8 cellular contexts compared by ENCODE assay signal in genomic region chr10:47165168-47165710, GRCh38.
DNase-seq lines count a peak whose midpoint lies in the region; ATAC-seq and TF ChIP-seq lines count a peak whose summit lies in the region.

No MANE protein-coding gene starts in this region.

- H3K27ac ChIP-seq in BLaER1 treated with 17β-estradiol and CSF1 and Interleukin-3, amounts not matched to agents 10 nM and 100 nM = peak overlapping the region in 10 of 11 experiments; percentile 47 to 84 (median 76); a peak in 21 of 22 replicates
- H3K27ac ChIP-seq in SJSA1 (peak overlapping the region; percentile 91), epithelial cell of prostate (peak overlapping the region; percentile 56), osteoblast (ENCODE audit: low read depth, low read length) (peak overlapping the region; percentile 82)

- peak overlapping the region; percentile 86 for H2AFZ ChIP-seq in osteoblast (ENCODE audit: low read length)

- H3K9ac ChIP-seq in BLaER1 treated with 17β-estradiol and CSF1 and Interleukin-3, amounts not matched to agents 10 nM and 100 nM = peak overlapping the region in 10 of 11 experiments; percentile 50 to 74 (median 67); a peak in 20 of 22 replicates

- DNase-seq in SJSA1 (ENCODE audit: low read depth in 1 of 2, low spot score in 2 of 2) (no peak), epithelial cell of prostate (ENCODE audit: low read depth, low spot score) (no peak), osteoblast (ENCODE audit: insufficient read length, low spot score, missing footprints) (no peak), middle frontal gyrus (ENCODE audit: extremely low spot score, low spot score) (no peak), RPMI8226 (no peak), NK-92 (lab: John Stamatoyannopoulos, UW; ENCODE audit: unreplicated experiment) (no peak)

- H3K27me3 ChIP-seq in BLaER1 treated with 17β-estradiol and CSF1 and Interleukin-3, amounts not matched to agents 10 nM and 100 nM = 0 out of 22 replicates have a peak, but pooled peaks cover 0 to 5% (median 0%) of the 10 kb centered on the region in 11 experiments
- H3K27me3 ChIP-seq in SJSA1 (replicated peaks) = no peaks in the 10 kb centered on the region
- H3K27me3 ChIP-seq in osteoblast (ENCODE audit: insufficient read depth, low read length) = no peaks in the 10 kb centered on the region

- H3K79me2 ChIP-seq in osteoblast (ENCODE audit: insufficient read depth, low read length) = no peaks in the 10 kb centered on the region

- no peaks in the 10 kb centered on the region for H3K36me3 ChIP-seq in BLaER1 treated with 17β-estradiol and CSF1 and Interleukin-3, amounts not matched to agents 10 nM and 100 nM
- H3K36me3 ChIP-seq in SJSA1 = no peaks in the 10 kb centered on the region
- no peaks in the 10 kb centered on the region for H3K36me3 ChIP-seq in osteoblast (ENCODE audit: insufficient read depth, low read length)

- peaks cover 6 to 20% (median 14%) of the 10 kb centered on the region in 11 experiments; a peak in 18 of 22 replicates for H3K9me3 ChIP-seq in BLaER1 treated with 17β-estradiol and CSF1 and Interleukin-3, amounts not matched to agents 10 nM and 100 nM (replicated peaks in 1 of 11)
- H3K9me3 ChIP-seq in SJSA1 (replicated peaks) (no peaks in the 10 kb centered on the region), osteoblast (ENCODE audit: low read depth, low read length) (no peaks in the 10 kb centered on the region)

- H3K4me2 ChIP-seq in BLaER1 treated with 17β-estradiol and CSF1 and Interleukin-3, amounts not matched to agents 10 nM and 100 nM = peak overlapping the region; percentile 58 to 93 (median 81)
- H3K4me2 ChIP-seq in osteoblast (ENCODE audit: insufficient read depth, low read length) = peak overlapping the region; percentile 77

- H3K4me1 ChIP-seq in BLaER1 treated with 17β-estradiol and CSF1 and Interleukin-3, amounts not matched to agents 10 nM and 100 nM = peaks cover 13 to 55% (median 30%) of the 10 kb centered on the region in 10 experiments
- H3K4me1 ChIP-seq in SJSA1 (replicated peaks) (peaks cover 63% of the 10 kb centered on the region), osteoblast (ENCODE audit: insufficient read depth, low read length) (peaks cover 34% of the 10 kb centered on the region)

- no peaks in the 10 kb centered on the region for H4K20me1 ChIP-seq in BLaER1 treated with 17β-estradiol and CSF1 and Interleukin-3, amounts not matched to agents 10 nM and 100 nM
- no peaks in the 10 kb centered on the region for H4K20me1 ChIP-seq in osteoblast (ENCODE audit: insufficient read depth, low read length)

- no peak for ATAC-seq in HG03175 (IDR thresholded peaks at IDR 0.05; ENCODE audit: unreplicated experiment)

- TF ChIP-seq CTCF in osteoblast (IDR thresholded peaks at IDR 0.05; ENCODE audit: extremely low read depth, low read depth, low read length) = no peak

- H3K4me3 ChIP-seq in BLaER1 treated with 17β-estradiol and CSF1 and Interleukin-3, amounts not matched to agents 10 nM and 100 nM = peak overlapping the region in 7 of 10 experiments; percentile 19 to 46 (median 31); a peak in 10 of 20 replicates
- H3K4me3 ChIP-seq in SJSA1 (no peak overlapping the region), osteoblast (ENCODE audit: insufficient read depth, low read length) (peak overlapping the region; percentile 57)
